8 cellular contexts compared by ENCODE assay signal in the genomic region with DNA sequence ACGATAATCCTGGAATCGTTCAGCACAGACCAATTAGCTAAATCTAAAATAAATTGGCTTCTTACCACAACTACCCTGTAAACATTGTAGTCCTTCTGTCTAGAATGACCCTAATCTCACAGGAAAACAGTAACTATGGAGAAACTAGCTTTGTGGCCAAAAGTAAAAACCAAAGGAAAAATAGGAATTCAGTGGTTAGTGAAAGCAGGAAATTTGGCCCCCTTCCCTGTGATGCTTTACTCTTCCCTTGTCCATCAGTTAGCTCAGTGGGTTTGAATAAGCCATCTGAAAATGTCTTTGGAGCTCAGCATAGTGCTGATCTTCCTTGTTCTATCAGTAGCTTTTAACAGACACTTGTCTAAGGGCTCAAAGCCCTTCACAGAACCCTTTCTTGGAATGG. TPM values are rescaled to one million over a fixed set of nuclear protein-coding genes. Genes with fewer than 3 reads are reported as not detected.
DNase-seq lines count a peak whose midpoint lies in the region; ATAC-seq and TF ChIP-seq lines count a peak whose summit lies in the region.

No MANE protein-coding gene starts in this region.

- peak overlapping the region; percentile 42 for H3K27ac Mint-ChIP-seq in activated CD4-positive, alpha-beta T cell treated with anti-CD3 and anti-CD28 coated beads for 36 hours
- no peak overlapping the region for H3K27ac Mint-ChIP-seq in WTC11

- no peaks in the 10 kb centered on the region for H3K27me3 Mint-ChIP-seq in activated CD4-positive, alpha-beta T cell treated with anti-CD3 and anti-CD28 coated beads for 36 hours
- no peaks in the 10 kb centered on the region for H3K27me3 Mint-ChIP-seq in WTC11 (ENCODE audit: low read depth)

- ATAC-seq in activated CD4-positive, alpha-beta T cell treated with anti-CD3 and anti-CD28 coated beads for 36 hours, result no peak
- no peak for ATAC-seq in WTC11

- POLR2A ChIA-PET in activated CD4-positive, alpha-beta T cell treated with anti-CD3 and anti-CD28 coated beads for 36 hours (lab: Charles Lee), result interaction anchor here (0.6 to 1.9 kb wide), 2 partner anchors 9 to 116 kb away, joined by 3 to 5 read pairs; no protein-coding TSS in a partner anchor
- POLR2A ChIA-PET in WTC11 (lab: Charles Lee), result no interaction called here

- TF ChIP-seq CTCF in WTC11 (IDR thresholded peaks at IDR 0.05) (no peak), suprapubic skin (IDR thresholded peaks at IDR 0.05) (no peak)

- H3K27ac ChIP-seq in suprapubic skin, result no peak overlapping the region

- H3K4me3 ChIP-seq in iPS-18c (ENCODE audit: insufficient read depth, low read depth, low read length) (peak overlapping the region; percentile 42; the same call in 1 of the 2 replicates), suprapubic skin (peak overlapping the region; percentile 71)

- H3K36me3 Mint-ChIP-seq in activated CD4-positive, alpha-beta T cell treated with anti-CD3 and anti-CD28 coated beads for 36 hours (ENCODE audit: low read depth), result peaks cover 23% of the 10 kb centered on the region
- peaks cover 13% of the 10 kb centered on the region for H3K36me3 Mint-ChIP-seq in WTC11

- peak overlapping the region; percentile 86 for H3K4me3 Mint-ChIP-seq in activated CD4-positive, alpha-beta T cell treated with anti-CD3 and anti-CD28 coated beads for 36 hours
- H3K4me3 Mint-ChIP-seq in WTC11, result peak overlapping the region; percentile 92

- no peak for TF ChIP-seq EP300 in suprapubic skin (IDR thresholded peaks at IDR 0.05)

- H3K27me3 ChIP-seq in suprapubic skin, result no peaks in the 10 kb centered on the region

- H3K9me3 ChIP-seq in iPS-18c (ENCODE audit: control insufficient read depth, insufficient read depth, low read length) (no peaks in the 10 kb centered on the region), suprapubic skin (no peaks in the 10 kb centered on the region)

- DNase-seq in activated CD4-positive, alpha-beta T cell treated with anti-CD3 and anti-CD28 coated beads for 36 hours, result no peak
- no peak for DNase-seq in activated CD4-positive, alpha-beta T cell treated with anti-CD3 and anti-CD28 coated beads, Interleukin-2, amount 50 U/mL, for 4 hours
- DNase-seq in WTC11 (ENCODE audit: low spot score), result no peak
- no peak for DNase-seq in suprapubic skin (ENCODE audit: low spot score in 2 of 2)
- DNase-seq in activated gamma-delta T cell (lab: John Stamatoyannopoulos, UW), result no peak
- DNase-seq in HPDE6-E6E7 (ENCODE audit: extremely low spot score), result no peak
- DNase-seq in stimulated activated naive CD4-positive, alpha-beta T cell treated with Interleukin-2 at 50 U/mL for 16 hours (lab: John Stamatoyannopoulos, UW), result no peak

- peaks cover 40% of the 10 kb centered on the region for H3K4me1 ChIP-seq in suprapubic skin

- TF ChIP-seq POLR2A in suprapubic skin (IDR thresholded peaks at IDR 0.05), result no peak

- CTCF ChIA-PET in activated CD4-positive, alpha-beta T cell treated with anti-CD3 and anti-CD28 coated beads for 36 hours (lab: Charles Lee), result interaction anchor here (0.6 to 2.1 kb wide), 5 partner anchors 8 to 553 kb away, joined by 3 to 9 read pairs (median 4); no protein-coding TSS in a partner anchor
- CTCF ChIA-PET in WTC11 (lab: Charles Lee), result interaction anchor here (0.8 to 1.6 kb wide), 3 partner anchors 14 to 203 kb away, joined by 3 to 7 read pairs (median 3); no protein-coding TSS in a partner anchor

- H3K4me1 Mint-ChIP-seq in activated CD4-positive, alpha-beta T cell treated with anti-CD3 and anti-CD28 coated beads for 36 hours, result peaks cover 30% of the 10 kb centered on the region
- H3K4me1 Mint-ChIP-seq in WTC11, result peaks cover 19% of the 10 kb centered on the region

- 19% methylated on average over 2 of the region's 2 CpGs for WGBS in suprapubic skin

- intact Hi-C loops in activated CD4-positive, alpha-beta T cell treated with anti-CD3 and anti-CD28 coated beads for 36 hours (cut with DNase I, micrococcal nuclease), result loop anchor here in 1 of 2 experiments (5.0 kb wide), 3 partner anchors 125 to 775 kb away; a partner anchor contains a TSS

- peaks cover 10% of the 10 kb centered on the region for H3K36me3 ChIP-seq in suprapubic skin

- no peaks in the 10 kb centered on the region for H3K9me3 Mint-ChIP-seq in activated CD4-positive, alpha-beta T cell treated with anti-CD3 and anti-CD28 coated beads for 36 hours (ENCODE audit: low read depth)
- H3K9me3 Mint-ChIP-seq in WTC11, result peaks cover 7% of the 10 kb centered on the region

TF ChIP-seq in WTC11, 78 proteins besides CTCF, POLR2A, EP300 and RAD21:
- TF ChIP-seq, protein P1, sequence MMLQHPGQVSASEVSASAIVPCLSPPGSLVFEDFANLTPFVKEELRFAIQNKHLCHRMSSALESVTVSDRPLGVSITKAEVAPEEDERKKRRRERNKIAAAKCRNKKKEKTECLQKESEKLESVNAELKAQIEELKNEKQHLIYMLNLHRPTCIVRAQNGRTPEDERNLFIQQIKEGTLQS (CRISPR knock-in tag; conservative IDR thresholded peaks at IDR 0.05), result no peak
- no peak for TF ChIP-seq ESRRA (CRISPR knock-in tag; IDR thresholded peaks at IDR 0.05; ENCODE audit: borderline replicate concordance)
- TF ChIP-seq, protein P2, sequence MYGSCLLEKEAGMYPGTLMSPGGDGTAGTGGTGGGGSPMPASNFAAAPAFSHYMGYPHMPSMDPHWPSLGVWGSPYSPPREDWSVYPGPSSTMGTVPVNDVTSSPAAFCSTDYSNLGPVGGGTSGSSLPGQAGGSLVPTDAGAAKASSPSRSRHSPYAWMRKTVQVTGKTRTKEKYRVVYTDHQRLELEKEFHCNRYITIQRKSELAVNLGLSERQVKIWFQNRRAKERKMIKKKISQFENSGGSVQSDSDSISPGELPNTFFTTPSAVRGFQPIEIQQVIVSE (CRISPR knock-in tag; IDR thresholded peaks at IDR 0.05; ENCODE audit: borderline replicate concordance), result no peak
- TF ChIP-seq, protein P3, sequence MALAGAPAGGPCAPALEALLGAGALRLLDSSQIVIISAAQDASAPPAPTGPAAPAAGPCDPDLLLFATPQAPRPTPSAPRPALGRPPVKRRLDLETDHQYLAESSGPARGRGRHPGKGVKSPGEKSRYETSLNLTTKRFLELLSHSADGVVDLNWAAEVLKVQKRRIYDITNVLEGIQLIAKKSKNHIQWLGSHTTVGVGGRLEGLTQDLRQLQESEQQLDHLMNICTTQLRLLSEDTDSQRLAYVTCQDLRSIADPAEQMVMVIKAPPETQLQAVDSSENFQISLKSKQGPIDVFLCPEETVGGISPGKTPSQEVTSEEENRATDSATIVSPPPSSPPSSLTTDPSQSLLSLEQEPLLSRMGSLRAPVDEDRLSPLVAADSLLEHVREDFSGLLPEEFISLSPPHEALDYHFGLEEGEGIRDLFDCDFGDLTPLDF (CRISPR knock-in tag; IDR thresholded peaks at IDR 0.05), result no peak
- TF ChIP-seq, protein P4, sequence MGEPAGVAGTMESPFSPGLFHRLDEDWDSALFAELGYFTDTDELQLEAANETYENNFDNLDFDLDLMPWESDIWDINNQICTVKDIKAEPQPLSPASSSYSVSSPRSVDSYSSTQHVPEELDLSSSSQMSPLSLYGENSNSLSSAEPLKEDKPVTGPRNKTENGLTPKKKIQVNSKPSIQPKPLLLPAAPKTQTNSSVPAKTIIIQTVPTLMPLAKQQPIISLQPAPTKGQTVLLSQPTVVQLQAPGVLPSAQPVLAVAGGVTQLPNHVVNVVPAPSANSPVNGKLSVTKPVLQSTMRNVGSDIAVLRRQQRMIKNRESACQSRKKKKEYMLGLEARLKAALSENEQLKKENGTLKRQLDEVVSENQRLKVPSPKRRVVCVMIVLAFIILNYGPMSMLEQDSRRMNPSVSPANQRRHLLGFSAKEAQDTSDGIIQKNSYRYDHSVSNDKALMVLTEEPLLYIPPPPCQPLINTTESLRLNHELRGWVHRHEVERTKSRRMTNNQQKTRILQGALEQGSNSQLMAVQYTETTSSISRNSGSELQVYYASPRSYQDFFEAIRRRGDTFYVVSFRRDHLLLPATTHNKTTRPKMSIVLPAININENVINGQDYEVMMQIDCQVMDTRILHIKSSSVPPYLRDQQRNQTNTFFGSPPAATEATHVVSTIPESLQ (CRISPR knock-in tag; IDR thresholded peaks at IDR 0.05), result no peak
- TF ChIP-seq, protein P5, sequence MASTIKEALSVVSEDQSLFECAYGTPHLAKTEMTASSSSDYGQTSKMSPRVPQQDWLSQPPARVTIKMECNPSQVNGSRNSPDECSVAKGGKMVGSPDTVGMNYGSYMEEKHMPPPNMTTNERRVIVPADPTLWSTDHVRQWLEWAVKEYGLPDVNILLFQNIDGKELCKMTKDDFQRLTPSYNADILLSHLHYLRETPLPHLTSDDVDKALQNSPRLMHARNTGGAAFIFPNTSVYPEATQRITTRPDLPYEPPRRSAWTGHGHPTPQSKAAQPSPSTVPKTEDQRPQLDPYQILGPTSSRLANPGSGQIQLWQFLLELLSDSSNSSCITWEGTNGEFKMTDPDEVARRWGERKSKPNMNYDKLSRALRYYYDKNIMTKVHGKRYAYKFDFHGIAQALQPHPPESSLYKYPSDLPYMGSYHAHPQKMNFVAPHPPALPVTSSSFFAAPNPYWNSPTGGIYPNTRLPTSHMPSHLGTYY (CRISPR knock-in tag; IDR thresholded peaks at IDR 0.05), result no peak
- TF ChIP-seq, protein P6, sequence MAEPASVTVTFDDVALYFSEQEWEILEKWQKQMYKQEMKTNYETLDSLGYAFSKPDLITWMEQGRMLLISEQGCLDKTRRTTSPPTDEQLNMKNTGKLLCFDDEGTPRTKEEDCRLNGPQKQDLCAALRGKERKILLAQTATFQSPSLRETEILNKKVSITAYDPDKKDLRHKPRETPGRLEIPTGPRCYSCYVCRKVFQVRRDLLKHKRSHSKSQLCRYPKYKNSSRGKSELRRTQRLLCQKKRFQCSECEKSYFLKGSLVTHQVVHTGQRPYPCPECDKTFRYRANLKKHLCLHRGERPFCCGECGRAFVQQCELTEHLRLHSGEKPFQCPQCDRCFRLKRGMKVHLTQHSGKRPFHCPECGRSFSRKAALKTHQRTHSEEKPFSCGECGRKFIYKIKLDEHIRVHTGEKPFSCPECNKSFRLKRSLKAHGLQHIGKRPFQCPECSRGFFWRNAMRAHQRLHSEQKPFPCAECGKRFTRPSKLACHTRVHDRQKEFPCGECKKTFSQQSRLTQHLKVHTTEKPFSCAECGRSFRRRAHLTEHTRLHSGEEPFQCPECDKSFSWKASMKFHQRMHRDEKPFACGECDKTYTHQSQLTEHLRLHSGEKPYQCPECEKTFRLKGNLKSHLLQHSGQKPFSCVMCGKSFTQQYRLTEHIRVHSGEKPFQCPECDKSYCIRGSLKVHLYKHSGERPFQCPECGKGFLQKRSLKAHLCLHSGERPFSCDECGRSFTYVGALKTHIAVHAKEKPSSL (CRISPR knock-in tag; conservative IDR thresholded peaks at IDR 0.05), result no peak
- TF ChIP-seq, protein P7, sequence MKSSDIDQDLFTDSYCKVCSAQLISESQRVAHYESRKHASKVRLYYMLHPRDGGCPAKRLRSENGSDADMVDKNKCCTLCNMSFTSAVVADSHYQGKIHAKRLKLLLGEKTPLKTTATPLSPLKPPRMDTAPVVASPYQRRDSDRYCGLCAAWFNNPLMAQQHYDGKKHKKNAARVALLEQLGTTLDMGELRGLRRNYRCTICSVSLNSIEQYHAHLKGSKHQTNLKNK (CRISPR knock-in tag; IDR thresholded peaks at IDR 0.05), result no peak
TF ChIP-seq in WTC11: peak in this region for 0.

RNA-seq across cellular contexts. Expression of a gene that starts 1.6 kb away (rescaled TPM):
- total RNA-seq in activated CD4-positive, alpha-beta T cell treated with anti-CD3 and anti-CD28 coated beads for 36 hours, result 10 to 100 TPM; 49.6 to 65.5 TPM
- total RNA-seq in WTC11 (2021) (53.3 to 56.3 TPM (median 54.5 TPM) in 3 replicates), suprapubic skin (10 to 100 TPM; 30.8 to 52.2 (median 36.2) TPM)
